ENCODE assay signal across 1 cellular context in the genomic region with DNA sequence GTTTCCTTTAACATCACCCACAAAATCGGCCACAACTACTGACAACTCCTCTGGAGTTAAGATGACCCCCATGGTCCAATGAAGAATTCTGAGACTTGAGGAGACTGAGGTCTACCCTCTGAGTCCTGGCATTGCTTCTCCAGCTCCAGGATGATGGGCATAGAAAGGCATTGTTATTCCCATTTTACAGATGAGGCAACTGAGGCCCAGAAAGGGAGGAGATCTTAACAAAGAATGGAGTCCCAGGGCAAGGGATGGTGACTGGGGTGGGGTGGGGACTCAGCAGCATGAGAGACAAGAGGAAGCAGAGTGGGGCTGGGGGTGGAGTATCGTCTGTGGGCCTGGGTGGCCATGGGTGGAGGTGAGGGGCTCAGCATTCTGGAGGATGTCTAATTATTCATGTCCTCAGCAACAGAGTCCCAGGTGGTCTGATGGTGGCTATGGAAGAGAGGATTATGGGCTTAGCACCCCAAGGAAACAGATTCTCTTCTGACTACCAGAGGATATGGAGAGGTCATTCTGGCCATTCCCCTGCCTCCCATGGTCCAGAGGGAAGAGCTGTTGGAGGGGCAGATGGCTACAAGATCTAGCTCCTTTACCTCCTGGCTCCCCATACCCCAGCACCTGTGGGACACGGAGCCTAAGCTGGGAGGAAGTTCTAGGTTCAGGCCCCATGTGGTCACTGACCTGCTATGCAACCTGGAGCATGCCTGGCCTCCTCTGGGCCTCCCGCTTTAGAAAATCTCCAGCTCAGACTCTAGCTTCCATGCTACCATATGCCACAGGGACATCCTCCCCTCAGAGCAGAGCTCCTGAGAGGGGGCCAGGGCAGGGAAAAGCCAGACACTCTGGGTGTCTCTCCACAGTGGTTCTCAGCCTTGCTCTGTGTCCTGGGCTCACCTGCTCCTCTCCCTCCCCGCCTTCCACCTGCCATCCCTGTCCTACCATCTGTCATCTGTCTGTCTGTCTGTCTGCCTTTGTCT.
TF ChIP-seq lines count a peak whose summit lies in the region.

No MANE protein-coding gene starts in this region.

TF ChIP-seq in K562, 482 proteins besides CTCF, POLR2A, EP300 and RAD21 (continues in another document):
- TF ChIP-seq, protein P1, sequence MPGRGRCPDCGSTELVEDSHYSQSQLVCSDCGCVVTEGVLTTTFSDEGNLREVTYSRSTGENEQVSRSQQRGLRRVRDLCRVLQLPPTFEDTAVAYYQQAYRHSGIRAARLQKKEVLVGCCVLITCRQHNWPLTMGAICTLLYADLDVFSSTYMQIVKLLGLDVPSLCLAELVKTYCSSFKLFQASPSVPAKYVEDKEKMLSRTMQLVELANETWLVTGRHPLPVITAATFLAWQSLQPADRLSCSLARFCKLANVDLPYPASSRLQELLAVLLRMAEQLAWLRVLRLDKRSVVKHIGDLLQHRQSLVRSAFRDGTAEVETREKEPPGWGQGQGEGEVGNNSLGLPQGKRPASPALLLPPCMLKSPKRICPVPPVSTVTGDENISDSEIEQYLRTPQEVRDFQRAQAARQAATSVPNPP (IDR thresholded peaks at IDR 0.05; ENCODE audit: borderline replicate concordance, insufficient read depth, insufficient read length): no peak
- TF ChIP-seq PHF21A (IDR thresholded peaks at IDR 0.05; ENCODE audit: borderline replicate concordance, low read depth) (no peak), KDM1A (IDR thresholded peaks at IDR 0.05) (peak; percentile 79 to 85), ELF4 (CRISPR knock-in tag; IDR thresholded peaks at IDR 0.05) (no peak), FOXK1 (CRISPR knock-in tag; IDR thresholded peaks at IDR 0.05; ENCODE audit: borderline replicate concordance) (no peak), TEAD4 (IDR thresholded peaks at IDR 0.05; ENCODE audit: low read length) (no peak), TEAD4 (CRISPR knock-in tag; IDR thresholded peaks at IDR 0.05; ENCODE audit: borderline replicate concordance) (no peak), SP2 (IDR thresholded peaks at IDR 0.05; ENCODE audit: extremely low read depth, low read depth, low read length, poor library complexity, severe bottlenecking) (no peak), MCM7 (IDR thresholded peaks at IDR 0.05) (no peak), ASH1L (IDR thresholded peaks at IDR 0.05; ENCODE audit: borderline replicate concordance, low read depth, partially characterized antibody) (no peak), ZFX (CRISPR knock-in tag; IDR thresholded peaks at IDR 0.05) (no peak), BCOR (IDR thresholded peaks at IDR 0.05) (peak; percentile 93), RUNX1 (IDR thresholded peaks at IDR 0.05; ENCODE audit: low read depth) (no peak), ZNF134 (CRISPR knock-in tag; conservative IDR thresholded peaks at IDR 0.05) (no peak), BCL6 (CRISPR knock-in tag; IDR thresholded peaks at IDR 0.05) (no peak), SMARCC2 (IDR thresholded peaks at IDR 0.05; ENCODE audit: low read depth) (no peak), CREB1 (IDR thresholded peaks at IDR 0.05) (no peak), CREB1 (CRISPR knock-in tag; IDR thresholded peaks at IDR 0.05) (no peak), RCOR1 (IDR thresholded peaks at IDR 0.05; ENCODE audit: borderline replicate concordance in 1 of 2, low read depth in 2 of 2, low read length in 2 of 2) (peak in 1 of 2 experiments; percentile 57; a peak in 1 of 4 replicates), TAF1 (IDR thresholded peaks at IDR 0.05; ENCODE audit: control insufficient read depth, extremely low read depth, insufficient read depth, low read length, severe bottlenecking) (no peak), SMAD3 (CRISPR knock-in tag; conservative IDR thresholded peaks at IDR 0.05) (no peak), EP400 (IDR thresholded peaks at IDR 0.05) (no peak), MAFG (tag; conservative IDR thresholded peaks at IDR 0.05) (no peak), ETS2 (tag; IDR thresholded peaks at IDR 0.05; ENCODE audit: borderline replicate concordance, poor library complexity, severe bottlenecking) (no peak), SMC3 (conservative IDR thresholded peaks at IDR 0.05; ENCODE audit: insufficient read depth, low read depth, low read length) (no peak), ZNF584 (CRISPR knock-in tag; IDR thresholded peaks at IDR 0.05; ENCODE audit: low read depth) (no peak), BHLHE40 (IDR thresholded peaks at IDR 0.05; ENCODE audit: low read length) (no peak), POLR2H (tag; IDR thresholded peaks at IDR 0.05; ENCODE audit: low read depth) (no peak), NR2C2 (CRISPR knock-in tag; IDR thresholded peaks at IDR 0.05) (peak; percentile 42; the same call in 1 of the 2 replicates), NR2C2 (tag; IDR thresholded peaks at IDR 0.05) (peak; percentile 67), SIRT6 (IDR thresholded peaks at IDR 0.05; ENCODE audit: low read depth, low read length) (no peak), MECOM (CRISPR knock-in tag; IDR thresholded peaks at IDR 0.05) (no peak), KLF13 (tag; IDR thresholded peaks at IDR 0.05; ENCODE audit: borderline replicate concordance, low read depth) (no peak), NR3C1 (CRISPR knock-in tag; IDR thresholded peaks at IDR 0.05) (no peak), ZNF12 (CRISPR knock-in tag; IDR thresholded peaks at IDR 0.05) (no peak), SRSF7 (optimal IDR thresholded peaks at IDR 0.05; ENCODE audit: low read depth, low read length) (no peak), ZNF3 (CRISPR knock-in tag; IDR thresholded peaks at IDR 0.05) (no peak), NONO (IDR thresholded peaks at IDR 0.05; ENCODE audit: low read depth in 2 of 2, low read length in 1 of 2) (no peak), MED1 (CRISPR knock-in tag; IDR thresholded peaks at IDR 0.05; ENCODE audit: borderline replicate concordance) (no peak), NR4A1 (CRISPR knock-in tag; IDR thresholded peaks at IDR 0.05) (no peak), NR4A1 (tag; IDR thresholded peaks at IDR 0.05) (no peak), HMG20A (CRISPR knock-in tag; conservative IDR thresholded peaks at IDR 0.05) (no peak), OTX1 (CRISPR knock-in tag; IDR thresholded peaks at IDR 0.05) (no peak), SMARCE1 (IDR thresholded peaks at IDR 0.05) (no peak), ZNF143 (CRISPR knock-in tag; IDR thresholded peaks at IDR 0.05) (no peak), ERF (CRISPR knock-in tag; IDR thresholded peaks at IDR 0.05) (no peak), ZNF778 (CRISPR knock-in tag; IDR thresholded peaks at IDR 0.05) (no peak), ZNF174 (CRISPR knock-in tag; IDR thresholded peaks at IDR 0.05) (no peak), PRMT5 (CRISPR knock-in tag; IDR thresholded peaks at IDR 0.05) (no peak), FIP1L1 (IDR thresholded peaks at IDR 0.05; ENCODE audit: low read depth, low read length, poor library complexity, severe bottlenecking) (no peak), U2AF2 (optimal IDR thresholded peaks at IDR 0.05; ENCODE audit: low read depth, low read length) (no peak), CEBPG (CRISPR knock-in tag; IDR thresholded peaks at IDR 0.05) (no peak), CEBPG (tag; conservative IDR thresholded peaks at IDR 0.05 in 1 of 2, IDR thresholded peaks at IDR 0.05 in 1 of 2) (no peak)
- TF ChIP-seq, protein P2, sequence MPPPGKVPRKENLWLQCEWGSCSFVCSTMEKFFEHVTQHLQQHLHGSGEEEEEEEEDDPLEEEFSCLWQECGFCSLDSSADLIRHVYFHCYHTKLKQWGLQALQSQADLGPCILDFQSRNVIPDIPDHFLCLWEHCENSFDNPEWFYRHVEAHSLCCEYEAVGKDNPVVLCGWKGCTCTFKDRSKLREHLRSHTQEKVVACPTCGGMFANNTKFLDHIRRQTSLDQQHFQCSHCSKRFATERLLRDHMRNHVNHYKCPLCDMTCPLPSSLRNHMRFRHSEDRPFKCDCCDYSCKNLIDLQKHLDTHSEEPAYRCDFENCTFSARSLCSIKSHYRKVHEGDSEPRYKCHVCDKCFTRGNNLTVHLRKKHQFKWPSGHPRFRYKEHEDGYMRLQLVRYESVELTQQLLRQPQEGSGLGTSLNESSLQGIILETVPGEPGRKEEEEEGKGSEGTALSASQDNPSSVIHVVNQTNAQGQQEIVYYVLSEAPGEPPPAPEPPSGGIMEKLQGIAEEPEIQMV (tag; conservative IDR thresholded peaks at IDR 0.05; ENCODE audit: low read depth): no peak
- TF ChIP-seq, protein P3, sequence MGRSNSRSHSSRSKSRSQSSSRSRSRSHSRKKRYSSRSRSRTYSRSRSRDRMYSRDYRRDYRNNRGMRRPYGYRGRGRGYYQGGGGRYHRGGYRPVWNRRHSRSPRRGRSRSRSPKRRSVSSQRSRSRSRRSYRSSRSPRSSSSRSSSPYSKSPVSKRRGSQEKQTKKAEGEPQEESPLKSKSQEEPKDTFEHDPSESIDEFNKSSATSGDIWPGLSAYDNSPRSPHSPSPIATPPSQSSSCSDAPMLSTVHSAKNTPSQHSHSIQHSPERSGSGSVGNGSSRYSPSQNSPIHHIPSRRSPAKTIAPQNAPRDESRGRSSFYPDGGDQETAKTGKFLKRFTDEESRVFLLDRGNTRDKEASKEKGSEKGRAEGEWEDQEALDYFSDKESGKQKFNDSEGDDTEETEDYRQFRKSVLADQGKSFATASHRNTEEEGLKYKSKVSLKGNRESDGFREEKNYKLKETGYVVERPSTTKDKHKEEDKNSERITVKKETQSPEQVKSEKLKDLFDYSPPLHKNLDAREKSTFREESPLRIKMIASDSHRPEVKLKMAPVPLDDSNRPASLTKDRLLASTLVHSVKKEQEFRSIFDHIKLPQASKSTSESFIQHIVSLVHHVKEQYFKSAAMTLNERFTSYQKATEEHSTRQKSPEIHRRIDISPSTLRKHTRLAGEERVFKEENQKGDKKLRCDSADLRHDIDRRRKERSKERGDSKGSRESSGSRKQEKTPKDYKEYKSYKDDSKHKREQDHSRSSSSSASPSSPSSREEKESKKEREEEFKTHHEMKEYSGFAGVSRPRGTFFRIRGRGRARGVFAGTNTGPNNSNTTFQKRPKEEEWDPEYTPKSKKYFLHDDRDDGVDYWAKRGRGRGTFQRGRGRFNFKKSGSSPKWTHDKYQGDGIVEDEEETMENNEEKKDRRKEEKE (IDR thresholded peaks at IDR 0.05; ENCODE audit: borderline replicate concordance in 1 of 2, control insufficient read depth in 1 of 2, low read depth in 2 of 2, low read length in 1 of 2): no peak
- TF ChIP-seq, protein P4, sequence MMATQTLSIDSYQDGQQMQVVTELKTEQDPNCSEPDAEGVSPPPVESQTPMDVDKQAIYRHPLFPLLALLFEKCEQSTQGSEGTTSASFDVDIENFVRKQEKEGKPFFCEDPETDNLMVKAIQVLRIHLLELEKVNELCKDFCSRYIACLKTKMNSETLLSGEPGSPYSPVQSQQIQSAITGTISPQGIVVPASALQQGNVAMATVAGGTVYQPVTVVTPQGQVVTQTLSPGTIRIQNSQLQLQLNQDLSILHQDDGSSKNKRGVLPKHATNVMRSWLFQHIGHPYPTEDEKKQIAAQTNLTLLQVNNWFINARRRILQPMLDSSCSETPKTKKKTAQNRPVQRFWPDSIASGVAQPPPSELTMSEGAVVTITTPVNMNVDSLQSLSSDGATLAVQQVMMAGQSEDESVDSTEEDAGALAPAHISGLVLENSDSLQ (IDR thresholded peaks at IDR 0.05): peak; percentile 25; the same call in 1 of the 2 replicates
- TF ChIP-seq, protein P5, sequence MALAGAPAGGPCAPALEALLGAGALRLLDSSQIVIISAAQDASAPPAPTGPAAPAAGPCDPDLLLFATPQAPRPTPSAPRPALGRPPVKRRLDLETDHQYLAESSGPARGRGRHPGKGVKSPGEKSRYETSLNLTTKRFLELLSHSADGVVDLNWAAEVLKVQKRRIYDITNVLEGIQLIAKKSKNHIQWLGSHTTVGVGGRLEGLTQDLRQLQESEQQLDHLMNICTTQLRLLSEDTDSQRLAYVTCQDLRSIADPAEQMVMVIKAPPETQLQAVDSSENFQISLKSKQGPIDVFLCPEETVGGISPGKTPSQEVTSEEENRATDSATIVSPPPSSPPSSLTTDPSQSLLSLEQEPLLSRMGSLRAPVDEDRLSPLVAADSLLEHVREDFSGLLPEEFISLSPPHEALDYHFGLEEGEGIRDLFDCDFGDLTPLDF (CRISPR knock-in tag; IDR thresholded peaks at IDR 0.05): no peak
- TF ChIP-seq, protein P6, sequence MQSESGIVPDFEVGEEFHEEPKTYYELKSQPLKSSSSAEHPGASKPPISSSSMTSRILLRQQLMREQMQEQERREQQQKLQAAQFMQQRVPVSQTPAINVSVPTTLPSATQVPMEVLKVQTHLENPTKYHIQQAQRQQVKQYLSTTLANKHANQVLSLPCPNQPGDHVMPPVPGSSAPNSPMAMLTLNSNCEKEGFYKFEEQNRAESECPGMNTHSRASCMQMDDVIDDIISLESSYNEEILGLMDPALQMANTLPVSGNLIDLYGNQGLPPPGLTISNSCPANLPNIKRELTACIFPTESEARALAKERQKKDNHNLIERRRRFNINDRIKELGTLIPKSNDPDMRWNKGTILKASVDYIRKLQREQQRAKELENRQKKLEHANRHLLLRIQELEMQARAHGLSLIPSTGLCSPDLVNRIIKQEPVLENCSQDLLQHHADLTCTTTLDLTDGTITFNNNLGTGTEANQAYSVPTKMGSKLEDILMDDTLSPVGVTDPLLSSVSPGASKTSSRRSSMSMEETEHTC (IDR thresholded peaks at IDR 0.05): no peak
- TF ChIP-seq, protein P7, sequence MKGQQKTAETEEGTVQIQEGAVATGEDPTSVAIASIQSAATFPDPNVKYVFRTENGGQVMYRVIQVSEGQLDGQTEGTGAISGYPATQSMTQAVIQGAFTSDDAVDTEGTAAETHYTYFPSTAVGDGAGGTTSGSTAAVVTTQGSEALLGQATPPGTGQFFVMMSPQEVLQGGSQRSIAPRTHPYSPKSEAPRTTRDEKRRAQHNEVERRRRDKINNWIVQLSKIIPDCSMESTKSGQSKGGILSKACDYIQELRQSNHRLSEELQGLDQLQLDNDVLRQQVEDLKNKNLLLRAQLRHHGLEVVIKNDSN (CRISPR knock-in tag; IDR thresholded peaks at IDR 0.05): 0 out of 2 replicates have a peak, but pooled peaks have one; percentile 14
- TF ChIP-seq, protein P8, sequence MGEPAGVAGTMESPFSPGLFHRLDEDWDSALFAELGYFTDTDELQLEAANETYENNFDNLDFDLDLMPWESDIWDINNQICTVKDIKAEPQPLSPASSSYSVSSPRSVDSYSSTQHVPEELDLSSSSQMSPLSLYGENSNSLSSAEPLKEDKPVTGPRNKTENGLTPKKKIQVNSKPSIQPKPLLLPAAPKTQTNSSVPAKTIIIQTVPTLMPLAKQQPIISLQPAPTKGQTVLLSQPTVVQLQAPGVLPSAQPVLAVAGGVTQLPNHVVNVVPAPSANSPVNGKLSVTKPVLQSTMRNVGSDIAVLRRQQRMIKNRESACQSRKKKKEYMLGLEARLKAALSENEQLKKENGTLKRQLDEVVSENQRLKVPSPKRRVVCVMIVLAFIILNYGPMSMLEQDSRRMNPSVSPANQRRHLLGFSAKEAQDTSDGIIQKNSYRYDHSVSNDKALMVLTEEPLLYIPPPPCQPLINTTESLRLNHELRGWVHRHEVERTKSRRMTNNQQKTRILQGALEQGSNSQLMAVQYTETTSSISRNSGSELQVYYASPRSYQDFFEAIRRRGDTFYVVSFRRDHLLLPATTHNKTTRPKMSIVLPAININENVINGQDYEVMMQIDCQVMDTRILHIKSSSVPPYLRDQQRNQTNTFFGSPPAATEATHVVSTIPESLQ (CRISPR knock-in tag; IDR thresholded peaks at IDR 0.05): no peak
- TF ChIP-seq, protein P9, sequence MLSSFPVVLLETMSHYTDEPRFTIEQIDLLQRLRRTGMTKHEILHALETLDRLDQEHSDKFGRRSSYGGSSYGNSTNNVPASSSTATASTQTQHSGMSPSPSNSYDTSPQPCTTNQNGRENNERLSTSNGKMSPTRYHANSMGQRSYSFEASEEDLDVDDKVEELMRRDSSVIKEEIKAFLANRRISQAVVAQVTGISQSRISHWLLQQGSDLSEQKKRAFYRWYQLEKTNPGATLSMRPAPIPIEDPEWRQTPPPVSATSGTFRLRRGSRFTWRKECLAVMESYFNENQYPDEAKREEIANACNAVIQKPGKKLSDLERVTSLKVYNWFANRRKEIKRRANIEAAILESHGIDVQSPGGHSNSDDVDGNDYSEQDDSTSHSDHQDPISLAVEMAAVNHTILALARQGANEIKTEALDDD (IDR thresholded peaks at IDR 0.05): no peak
